Comparison of ENCODE assay signal across 27 cellular contexts in genomic region chr11:71491531-71492329, GRCh38. TPM values are rescaled to one million over a fixed set of nuclear protein-coding genes. Genes with fewer than 3 reads are reported as not detected.
DNase-seq lines count a peak whose midpoint lies in the region; ATAC-seq and TF ChIP-seq lines count a peak whose summit lies in the region.
"Had no signal": no experiment of that assay in that cellular context is flagged by ENCODE, and none has a peak within 500 bp of the region (broad histone marks: within the 10 kb centered on the region; RNA-seq: fewer than 3 reads in every experiment).

No MANE protein-coding gene starts in this region.

- no peaks in the 10 kb centered on the region for H3K27me3 Mint-ChIP-seq in activated CD4-positive, alpha-beta T cell treated with anti-CD3 and anti-CD28 coated beads, Interleukin-2, amount 10 ng/mL, durations not matched to agents 24 days and 14 days
- H3K27me3 Mint-ChIP-seq in T-helper 17 cell = no peaks in the 10 kb centered on the region
- H3K27me3 Mint-ChIP-seq in memory B cell = no peaks in the 10 kb centered on the region
- peaks cover 2% of the 10 kb centered on the region for H3K27me3 Mint-ChIP-seq in nephron progenitor cell (ENCODE audit: low read depth, poor library complexity)
- H3K27me3 Mint-ChIP-seq: activated naive CD8-positive, alpha-beta T cell; naive thymus-derived CD4-positive, alpha-beta T cell had no signal

- DNase-seq in activated CD4-positive, alpha-beta T cell treated with anti-CD3 and anti-CD28 coated beads, Interleukin-2, amount 10 ng/mL, durations not matched to agents 24 days and 14 days = no peak
- DNase-seq in activated CD4-positive, alpha-beta T cell treated with anti-CD3 and anti-CD28 coated beads for 1 hour = no peak
- DNase-seq in T-helper 17 cell (no peak), memory B cell (ENCODE audit: low spot score in 2 of 2) (no peak), stomach (peak; percentile 24), nephron progenitor cell (no peak), germinal center (ENCODE audit: low spot score) (no peak)
- DNase-seq: activated CD4-positive, alpha-beta T cell treated with anti-CD3 and anti-CD28 coated beads, Interleukin-2, amount 50 U/mL, for 48 hours; AML-193; effector CD8-positive, alpha-beta T cell; gastrocnemius medialis; H9; mesendoderm; naive thymus-derived CD4-positive, alpha-beta T cell; NCI-H1417; NCI-H510A treated with DMSO at 0.1 percent for 48 hours; WERI-Rb-1 had no signal

- peaks cover 22% of the 10 kb centered on the region for H3K4me1 Mint-ChIP-seq in activated CD4-positive, alpha-beta T cell treated with anti-CD3 and anti-CD28 coated beads, Interleukin-2, amount 10 ng/mL, durations not matched to agents 24 days and 14 days
- H3K4me1 Mint-ChIP-seq in T-helper 17 cell = peaks cover 37% of the 10 kb centered on the region
- peaks cover 6% of the 10 kb centered on the region for H3K4me1 Mint-ChIP-seq in memory B cell
- H3K4me1 Mint-ChIP-seq in nephron progenitor cell = peaks cover 42% of the 10 kb centered on the region

- H3K9me3 Mint-ChIP-seq in activated CD4-positive, alpha-beta T cell treated with anti-CD3 and anti-CD28 coated beads, Interleukin-2, amount 10 ng/mL, durations not matched to agents 24 days and 14 days = no peaks in the 10 kb centered on the region
- H3K9me3 Mint-ChIP-seq in memory B cell = no peaks in the 10 kb centered on the region
- H3K9me3 Mint-ChIP-seq in nephron progenitor cell = peaks cover 3% of the 10 kb centered on the region
- H3K9me3 Mint-ChIP-seq: naive thymus-derived CD4-positive, alpha-beta T cell; T-helper 2 cell treated with Interferon-gamma antibody and Interleukin-4, amounts not matched to agents 5 μg/mL and 100 μg/mL, for 36 hours had no signal

- H3K36me3 ChIP-seq in stomach = peaks cover 40 to 98% (median 95%) of the 10 kb centered on the region in 4 donors

- no peak overlapping the region for H3K4me3 ChIP-seq in stomach
- H3K4me3 ChIP-seq: esophagus muscularis mucosa, gastrocnemius medialis had no signal

- no peaks in the 10 kb centered on the region for H3K9me3 ChIP-seq in T-helper 17 cell (ENCODE audit: control insufficient read depth, low read length, poor library complexity, severe bottlenecking)
- H3K9me3 ChIP-seq in stomach = no peaks in the 10 kb centered on the region
- H3K9me3 ChIP-seq: esophagus muscularis mucosa, gastrocnemius medialis had no signal

- H3K36me3 Mint-ChIP-seq in activated CD4-positive, alpha-beta T cell treated with anti-CD3 and anti-CD28 coated beads, Interleukin-2, amount 10 ng/mL, durations not matched to agents 24 days and 14 days (ENCODE audit: low read depth) = peaks cover 70% of the 10 kb centered on the region
- H3K36me3 Mint-ChIP-seq in T-helper 17 cell (ENCODE audit: low read depth) = peaks cover 28% of the 10 kb centered on the region
- H3K36me3 Mint-ChIP-seq in memory B cell = peaks cover 58% of the 10 kb centered on the region
- peaks cover 52% of the 10 kb centered on the region for H3K36me3 Mint-ChIP-seq in nephron progenitor cell (ENCODE audit: low read depth)

- no peak for TF ChIP-seq EP300 in stomach (IDR thresholded peaks at IDR 0.05)

- no peak overlapping the region for H3K27ac ChIP-seq in stomach
- H3K27ac ChIP-seq: esophagus muscularis mucosa, gastrocnemius medialis, WERI-Rb-1 had no signal

- no peak for TF ChIP-seq POLR2A in stomach (IDR thresholded peaks at IDR 0.05)

- H3K27me3 ChIP-seq in stomach = no peaks in the 10 kb centered on the region
- H3K27me3 ChIP-seq: esophagus muscularis mucosa, gastrocnemius medialis had no signal

- no peak overlapping the region for H3K4me3 Mint-ChIP-seq in activated CD4-positive, alpha-beta T cell treated with anti-CD3 and anti-CD28 coated beads, Interleukin-2, amount 10 ng/mL, durations not matched to agents 24 days and 14 days
- H3K4me3 Mint-ChIP-seq in T-helper 17 cell = no peak overlapping the region
- H3K4me3 Mint-ChIP-seq in memory B cell = no peak overlapping the region
- H3K4me3 Mint-ChIP-seq in nephron progenitor cell = no peak overlapping the region
- H3K4me3 Mint-ChIP-seq: activated naive CD8-positive, alpha-beta T cell; H9; naive thymus-derived CD4-positive, alpha-beta T cell; T-helper 2 cell treated with Interferon-gamma antibody and Interleukin-4, amounts not matched to agents 5 μg/mL and 100 μg/mL, for 36 hours had no signal

- intact Hi-C loops in activated CD4-positive, alpha-beta T cell treated with anti-CD3 and anti-CD28 coated beads, Interleukin-2, amount 10 ng/mL, durations not matched to agents 24 days and 14 days (cut with micrococcal nuclease) = no loop called here
- intact Hi-C loops in stomach (cut with DNase I; ENCODE audit: low total_unique reads) = no loop called here

- ATAC-seq in T-helper 17 cell (no peak), memory B cell (ENCODE audit: low read depth) (no peak), GM21619 (IDR thresholded peaks at IDR 0.05; ENCODE audit: unreplicated experiment) (no peak)
- ATAC-seq: gastrocnemius medialis; naive thymus-derived CD4-positive, alpha-beta T cell had no signal

- no peak for TF ChIP-seq CTCF in stomach (IDR thresholded peaks at IDR 0.05)
- TF ChIP-seq CTCF in nephron progenitor cell (IDR thresholded peaks at IDR 0.05) = no peak

- peak overlapping the region; percentile 43 for H3K27ac Mint-ChIP-seq in activated CD4-positive, alpha-beta T cell treated with anti-CD3 and anti-CD28 coated beads, Interleukin-2, amount 10 ng/mL, durations not matched to agents 24 days and 14 days
- H3K27ac Mint-ChIP-seq in T-helper 17 cell (peak overlapping the region; percentile 75), memory B cell (peak overlapping the region; percentile 11), nephron progenitor cell (no peak overlapping the region)
- H3K27ac Mint-ChIP-seq: activated naive CD8-positive, alpha-beta T cell; T-helper 2 cell treated with Interferon-gamma antibody and Interleukin-4, amounts not matched to agents 5 μg/mL and 100 μg/mL, for 36 hours had no signal

- no peaks in the 10 kb centered on the region for H3K4me1 ChIP-seq in stomach
- H3K4me1 ChIP-seq: esophagus muscularis mucosa, gastrocnemius medialis had no signal

- WGBS in stomach, 5 donors = 92 to 94% (median 93%) methylated on average over 16 to 28 of the region's 28 CpGs

RNA-seq across cellular contexts. Expression of gene KRTAP5-7, which starts 35.3 kb away (rescaled TPM):
- total RNA-seq in activated CD4-positive, alpha-beta T cell treated with anti-CD3 and anti-CD28 coated beads, Interleukin-2, amount 10 ng/mL, durations not matched to agents 24 days and 14 days = not detected in 2 replicates
- total RNA-seq in T-helper 17 cell (not detected), stomach (1 to 10 TPM in 1 of 5 donors, not detected in 4; 4.8 TPM)
- polyA plus RNA-seq in stomach = under 1 TPM in 1 of 3 donors, not detected in 2; 0.10 TPM
- total RNA-seq: A172, esophagus muscularis mucosa, gastrocnemius medialis, H9, MCF 10A, skeletal muscle tissue, temporal lobe had no signal
- polyA plus RNA-seq: keratinocyte; naive thymus-derived CD4-positive, alpha-beta T cell had no signal

RNA-seq across cellular contexts. Expression of gene NADSYN1, which starts 38.7 kb away (rescaled TPM):
- 101 and 109 TPM in 2 replicates for total RNA-seq in activated CD4-positive, alpha-beta T cell treated with anti-CD3 and anti-CD28 coated beads, Interleukin-2, amount 10 ng/mL, durations not matched to agents 24 days and 14 days
- total RNA-seq in T-helper 17 cell (100 to 1,000 TPM in 1 of 2 donors, 10 to 100 TPM in 1; 99.7 to 114 TPM), stomach (100 to 1,000 TPM in 3 of 5 donors, 10 to 100 TPM in 2; 49.0 to 320 (median 104) TPM)
- 10 to 100 TPM; 28.0 to 74.9 (median 29.4) TPM for polyA plus RNA-seq in stomach

RNA-seq across cellular contexts. Expression of gene DHCR7, which starts 43.5 kb away (rescaled TPM):
- 112 and 116 TPM in 2 replicates for total RNA-seq in activated CD4-positive, alpha-beta T cell treated with anti-CD3 and anti-CD28 coated beads, Interleukin-2, amount 10 ng/mL, durations not matched to agents 24 days and 14 days
- total RNA-seq in T-helper 17 cell (10 to 100 TPM; 16.8 to 26.7 TPM), stomach (10 to 100 TPM; 11.2 to 58.8 (median 17.9) TPM)
- polyA plus RNA-seq in stomach = 10 to 100 TPM in 2 of 3 donors, 1 to 10 TPM in 1; 3.5 to 13.2 (median 11.2) TPM

RNA-seq across cellular contexts. Expression of gene KRTAP5-8, which starts 46.1 kb away (rescaled TPM):
- not detected in 2 replicates for total RNA-seq in activated CD4-positive, alpha-beta T cell treated with anti-CD3 and anti-CD28 coated beads, Interleukin-2, amount 10 ng/mL, durations not matched to agents 24 days and 14 days
- under 1 TPM in 1 of 2 donors, not detected in 1; 0.37 TPM for total RNA-seq in T-helper 17 cell
- total RNA-seq in stomach = 1 to 10 TPM in 1 of 5 donors, not detected in 4; 5.5 TPM
- polyA plus RNA-seq in stomach = under 1 TPM in 1 of 3 donors, not detected in 2; 0.15 TPM
- total RNA-seq: A172; cerebellum; esophagus muscularis mucosa; H9; MCF 10A; naive thymus-derived CD4-positive, alpha-beta T cell; skeletal muscle tissue; temporal lobe had no signal
- polyA plus RNA-seq: keratinocyte; naive thymus-derived CD4-positive, alpha-beta T cell had no signal

RNA-seq across cellular contexts. Expression of gene KRTAP5-9, which starts 56.5 kb away (rescaled TPM):
- not detected in 2 replicates for total RNA-seq in activated CD4-positive, alpha-beta T cell treated with anti-CD3 and anti-CD28 coated beads, Interleukin-2, amount 10 ng/mL, durations not matched to agents 24 days and 14 days
- not detected for total RNA-seq in T-helper 17 cell
- not detected for total RNA-seq in stomach
- polyA plus RNA-seq in stomach = under 1 TPM in 1 of 3 donors, not detected in 2; 0.55 TPM
- total RNA-seq: A172, cerebellum, esophagus muscularis mucosa, gastrocnemius medialis, H9, MCF 10A, skeletal muscle tissue, temporal lobe had no signal
- polyA plus RNA-seq: naive thymus-derived CD4-positive, alpha-beta T cell had no signal
